22 cellular contexts compared by ENCODE assay signal in the genomic region with DNA sequence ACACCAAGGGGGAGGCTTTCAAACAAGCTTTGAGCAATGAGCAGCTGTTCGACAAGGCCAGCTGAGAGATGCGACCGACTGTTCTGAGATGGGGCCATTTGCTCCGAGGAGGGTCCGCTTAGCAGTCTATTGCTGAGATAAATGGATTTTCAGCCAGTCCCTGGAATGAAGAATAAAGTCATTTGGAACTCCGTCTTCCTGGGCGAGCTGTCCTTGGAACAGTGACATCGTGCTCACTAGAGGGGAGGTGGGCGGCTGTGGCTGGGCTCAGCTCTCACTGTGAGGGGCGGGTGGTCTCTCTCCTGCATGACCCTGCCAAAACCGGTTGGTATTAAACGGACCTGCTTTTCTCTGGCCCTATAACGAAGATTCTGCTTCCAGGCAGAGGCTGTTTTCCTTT.
"Had no signal": no experiment of that assay in that cellular context is flagged by ENCODE, and none has a peak within 500 bp of the region (broad histone marks: within the 10 kb centered on the region; RNA-seq: fewer than 3 reads in every experiment).

No MANE protein-coding gene starts in this region.

- ATAC-seq: left colon, left ventricle myocardium superior, psoas muscle, sciatic nerve had no signal

- H3K27ac Mint-ChIP-seq: naive B cell, nephron had no signal

- DNase-seq: cortex of kidney; effector memory CD4-positive, alpha-beta T cell; esophagus squamous epithelium; foreskin fibroblast; left ventricle myocardium superior; mesenchymal stem cell; naive B cell; occipital lobe; psoas muscle; stimulated activated naive CD4-positive, alpha-beta T cell; stomach; substantia nigra had no signal

- H3K27ac ChIP-seq: epithelial cell of prostate, esophagus squamous epithelium, hepatocyte, parathyroid adenoma, psoas muscle, stomach, upper lobe of left lung, vagina had no signal

- H3K36me3 ChIP-seq: esophagus squamous epithelium, stomach, upper lobe of left lung, vagina had no signal

- H3K4me2 ChIP-seq: hepatocyte had no signal

- H3K79me2 ChIP-seq: hepatocyte, parathyroid adenoma had no signal

- H3K4me3 ChIP-seq: dorsolateral prefrontal cortex, esophagus squamous epithelium, hepatocyte, lung, psoas muscle, stomach, upper lobe of left lung, vagina had no signal

- H3K4me1 ChIP-seq: esophagus squamous epithelium, parathyroid adenoma, psoas muscle, stomach, upper lobe of left lung, vagina had no signal

- H3K4me3 Mint-ChIP-seq: naive B cell, nephron had no signal

- H3K9ac ChIP-seq: parathyroid adenoma had no signal

- H3K27me3 ChIP-seq: hepatocyte, upper lobe of left lung, vagina had no signal

- H3K4me1 Mint-ChIP-seq: naive B cell had no signal

- H3K9me3 ChIP-seq: psoas muscle, vagina had no signal

- H2AFZ ChIP-seq: hepatocyte, parathyroid adenoma had no signal
